ENCODE assay signal across 1 cellular context in genomic region chr2:102268529-102269524, GRCh38.
TF ChIP-seq lines count a peak whose summit lies in the region.

No MANE protein-coding gene starts in this region.

TF ChIP-seq in GM12878, 131 proteins besides CTCF, POLR2A, EP300 and RAD21 (continued from another document):
- TF ChIP-seq ATF3 (IDR thresholded peaks at IDR 0.05; ENCODE audit: borderline replicate concordance, extremely low read depth, low read depth, low read length) (no peak), IRF5 (IDR thresholded peaks at IDR 0.05; ENCODE audit: borderline replicate concordance) (no peak), GATAD2B (conservative IDR thresholded peaks at IDR 0.05; ENCODE audit: low read depth) (no peak), BHLHE40 (IDR thresholded peaks at IDR 0.05; ENCODE audit: borderline replicate concordance in 1 of 2, low read depth in 2 of 2, low read length in 1 of 2) (no peak)
